In genomic region chr2:212794471-212794870, GRCh38 we compare ENCODE assay signal across 28 cellular contexts.
A peak's percentile ranks its signal among the peaks of the same experiment; 100 is the strongest.
DNase-seq lines count a peak whose midpoint lies in the region; ATAC-seq, FAIRE-seq and TF ChIP-seq lines count a peak whose summit lies in the region.
"Had no signal": no experiment of that assay in that cellular context is flagged by ENCODE, and none has a peak within 500 bp of the region (broad histone marks: within the 10 kb centered on the region; RNA-seq: fewer than 3 reads in every experiment).

No MANE protein-coding gene starts in this region.

- TF ChIP-seq POLR2A in GM12878 (IDR thresholded peaks at IDR 0.05; ENCODE audit: low read depth, low read length), result no peak

- no peak overlapping the region for H3K27ac ChIP-seq in A673 (ENCODE audit: low read depth, low read length, poor library complexity, severe bottlenecking)
- no peak overlapping the region for H3K27ac ChIP-seq in GM12878 (ENCODE audit: control insufficient read depth, insufficient read depth)
- H3K27ac ChIP-seq: 22Rv1, body of pancreas, dorsolateral prefrontal cortex, SJSA1, stomach, thyroid gland, vagina had no signal

- 0 out of 2 replicates have a peak overlapping the region, but pooled peaks have one; percentile 17 for H3K4me2 ChIP-seq in GM12878 (ENCODE audit: control insufficient read depth, insufficient read depth)

- TF ChIP-seq CTCF in A673 (conservative IDR thresholded peaks at IDR 0.05; ENCODE audit: low read depth, low read length), result no peak
- TF ChIP-seq CTCF in GM12878 (IDR thresholded peaks at IDR 0.05 in 2 of 3, conservative IDR thresholded peaks at IDR 0.05 in 1 of 3; ENCODE audit: control insufficient read depth in 2 of 3, extremely low read depth in 1 of 3, insufficient read depth in 1 of 3, low read depth in 3 of 3, low read length in 3 of 3), result no peak

- no peak for TF ChIP-seq RAD21 in GM12878 (IDR thresholded peaks at IDR 0.05; ENCODE audit: insufficient read depth, low read depth, low read length)

- ATAC-seq in GM19351 (IDR thresholded peaks at IDR 0.05; ENCODE audit: unreplicated experiment), result peak; percentile 56
- ATAC-seq in GM12878, result peak; percentile 41; the same call in 2 of the 3 replicates
- no peak for ATAC-seq in HG03025 (IDR thresholded peaks at IDR 0.05; ENCODE audit: low FRiP score, unreplicated experiment)
- ATAC-seq: activated CD8-positive, alpha-beta memory T cell treated with anti-CD3 and anti-CD28 coated beads, Interleukin-2, amount 10 ng/mL, durations not matched to agents 7 days and 5 days; body of pancreas; HCT116; left ventricle myocardium superior; T-cell had no signal

- H2AFZ ChIP-seq in GM12878 (ENCODE audit: control insufficient read depth, low read depth, low read length), result no peak overlapping the region

- POLR2A ChIA-PET in A673 (lab: Charles Lee; ENCODE audit: low non-redundant PET), result no interaction called here
- POLR2A ChIA-PET in GM12878 (lab: Charles Lee), result no interaction called here

- intact Hi-C loops in A673 (cut with micrococcal nuclease; ENCODE audit: unreplicated experiment) (no loop called here), GM12878 (cut with micrococcal nuclease; ENCODE audit: unreplicated experiment) (no loop called here)

- in situ Hi-C loops in GM12878 (cut with MboI), result no loop called here

- peak; percentile 1 for DNase-seq in NCI-H1105 treated with DMSO at 0.1 percent for 48 hours (lab: John Stamatoyannopoulos, UW)
- DNase-seq in NCI-H1105 (lab: John Stamatoyannopoulos, UW), result no peak
- DNase-seq in A673 (ENCODE audit: low spot score), result peak; percentile 19
- DNase-seq in GM12878 (ENCODE audit: low read depth, low spot score), result no peak
- DNase-seq in cerebellar cortex (ENCODE audit: low spot score), result no peak
- DNase-seq in C1 segment of cervical spinal cord (lab: John Stamatoyannopoulos, UW), result no peak
- DNase-seq: activated CD4-positive, CD25-positive, alpha-beta regulatory T cell; activated CD8-positive, alpha-beta memory T cell treated with anti-CD3 and anti-CD28 coated beads, Interleukin-2, amount 10 ng/mL, durations not matched to agents 7 days and 5 days; activated naive CD4-positive, alpha-beta T cell; activated T-cell treated with anti-CD3 and anti-CD28 coated beads, Interleukin-2, amount 50 U/mL, for 48 hours; body of pancreas; CD4-positive, CD25-positive, alpha-beta regulatory T cell; DMS 273 treated with DMSO at 0.1 percent for 48 hours; dorsolateral prefrontal cortex; islet precursor cell; left ventricle myocardium superior; NCI-H187 treated with DMSO at 0.1 percent for 48 hours; NCI-H524; nucleus accumbens; stomach; T-cell; thyroid gland had no signal

- BruUV-seq in A673 (replicated peaks; lab: Mats Ljungman, UMichigan) (no TSS peak), GM12878 (replicated peaks; lab: Mats Ljungman, UMichigan) (no TSS peak)

- H3K4me3 ChIP-seq in A673 (ENCODE audit: low read depth, low read length, poor library complexity, severe bottlenecking), result no peak overlapping the region
- H3K4me3 ChIP-seq in GM12878, result no peak overlapping the region
- H3K4me3 ChIP-seq: body of pancreas, dorsolateral prefrontal cortex, SJSA1, stomach, thyroid gland, vagina had no signal

- no peaks in the 10 kb centered on the region for H4K20me1 ChIP-seq in GM12878 (ENCODE audit: control insufficient read depth, insufficient read depth)

- SMC1A ChIA-PET in GM12878 (lab: Charles Lee; ENCODE audit: uncharacterized antibody, unreplicated experiment), result interaction anchor here (1.0 kb wide), 1 partner anchor 354 kb away, joined by 3 read pairs; no protein-coding TSS in a partner anchor

- no peaks in the 10 kb centered on the region for H3K36me3 ChIP-seq in A673 (ENCODE audit: insufficient read depth, low read length, poor library complexity, severe bottlenecking)
- H3K36me3 ChIP-seq in GM12878 (ENCODE audit: control insufficient read depth in 2 of 2, insufficient read depth in 2 of 2, low read length in 1 of 2), result no peaks in the 10 kb centered on the region
- H3K36me3 ChIP-seq: SJSA1, stomach, thyroid gland, vagina had no signal

- H3K79me2 ChIP-seq in GM12878 (ENCODE audit: control insufficient read depth, insufficient read depth, low read length), result no peaks in the 10 kb centered on the region

- no peak for TF ChIP-seq EP300 in GM12878 (IDR thresholded peaks at IDR 0.05; ENCODE audit: borderline replicate concordance in 1 of 2, control insufficient read depth in 1 of 2, low read depth in 2 of 2, low read length in 2 of 2)

- RAD21 ChIA-PET in GM12878 (lab: Charles Lee; ENCODE audit: unreplicated experiment), result no interaction called here

- no peaks in the 10 kb centered on the region for H3K27me3 ChIP-seq in A673 (replicated peaks; ENCODE audit: insufficient read depth, low read depth, low read length, poor library complexity)
- H3K27me3 ChIP-seq in GM12878 (replicated peaks in 1 of 2; ENCODE audit: control insufficient read depth in 2 of 2, insufficient read depth in 2 of 2, low read length in 1 of 2), result no peaks in the 10 kb centered on the region
- H3K27me3 ChIP-seq: body of pancreas, dorsolateral prefrontal cortex, SJSA1, stomach, thyroid gland, vagina had no signal

- no peak overlapping the region for H3K9ac ChIP-seq in GM12878 (ENCODE audit: control insufficient read depth, insufficient read depth, low read length)

- H3K9me3 ChIP-seq in A673 (ENCODE audit: low read depth, low read length, poor library complexity, severe bottlenecking) (no peaks in the 10 kb centered on the region), GM12878 (replicated peaks; ENCODE audit: control insufficient read depth, insufficient read depth, low read length) (no peaks in the 10 kb centered on the region)
- H3K9me3 ChIP-seq: body of pancreas, SJSA1, stomach, thyroid gland, vagina had no signal

- no peak for FAIRE-seq in GM12878 (lab: Jason Lieb, UNC)

- CTCF ChIA-PET in A673 (lab: Charles Lee), result no interaction called here
- CTCF ChIA-PET in GM12878 (lab: Yijun Ruan, JAX), result no interaction called here

- H3K4me1 ChIP-seq in A673 (ENCODE audit: insufficient read depth, low read length, poor library complexity, severe bottlenecking) (peaks cover 6% of the 10 kb centered on the region), GM12878 (ENCODE audit: control insufficient read depth, insufficient read depth, low read length) (no peaks in the 10 kb centered on the region)
- H3K4me1 ChIP-seq: body of pancreas, SJSA1, stomach, thyroid gland, vagina had no signal

TF ChIP-seq in GM12878, 131 proteins besides CTCF, POLR2A, EP300 and RAD21 (continues in another document):
- no peak for TF ChIP-seq MYC (IDR thresholded peaks at IDR 0.05; ENCODE audit: insufficient read depth, insufficient read length, insufficient replicate concordance, low read length, severe bottlenecking)
- no peak for TF ChIP-seq USF1 (IDR thresholded peaks at IDR 0.05; ENCODE audit: borderline replicate concordance, extremely low read length, insufficient read depth, low read depth, low read length)
- TF ChIP-seq FOS (IDR thresholded peaks at IDR 0.05; ENCODE audit: borderline replicate concordance, extremely low read depth, insufficient read length), result no peak
- TF ChIP-seq CHD2 (IDR thresholded peaks at IDR 0.05; ENCODE audit: borderline replicate concordance, low read depth, low read length), result no peak
- TF ChIP-seq RUNX3 (IDR thresholded peaks at IDR 0.05; ENCODE audit: low read length), result 0 out of 2 replicates have a peak, but pooled peaks have one; percentile 16
- no peak for TF ChIP-seq NR2F1 (conservative IDR thresholded peaks at IDR 0.05)
- no peak for TF ChIP-seq RELA (IDR thresholded peaks at IDR 0.05; ENCODE audit: borderline replicate concordance, partially characterized antibody)
- no peak for TF ChIP-seq TARDBP (IDR thresholded peaks at IDR 0.05; ENCODE audit: borderline replicate concordance)
- TF ChIP-seq PKNOX1 (IDR thresholded peaks at IDR 0.05), result peak; percentile 82
- TF ChIP-seq ESRRA (IDR thresholded peaks at IDR 0.05; ENCODE audit: low read length), result no peak
- no peak for TF ChIP-seq PAX5 (IDR thresholded peaks at IDR 0.05; ENCODE audit: borderline replicate concordance, low read depth, low read length)
- no peak for TF ChIP-seq ATF7 (IDR thresholded peaks at IDR 0.05; ENCODE audit: low read depth)
- peak; percentile 51 for TF ChIP-seq PBX3 (IDR thresholded peaks at IDR 0.05; ENCODE audit: insufficient replicate concordance, low read depth, low read length)
- TF ChIP-seq BCL11A (IDR thresholded peaks at IDR 0.05; ENCODE audit: low read depth, low read length), result no peak
- peak; percentile 35; the same call in 1 of the 2 replicates for TF ChIP-seq MTA2 (IDR thresholded peaks at IDR 0.05; ENCODE audit: low read depth)
- no peak for TF ChIP-seq ZSCAN29 (IDR thresholded peaks at IDR 0.05)
- TF ChIP-seq KAT2A (conservative IDR thresholded peaks at IDR 0.05; ENCODE audit: control insufficient read depth, low read depth, low read length), result no peak
- no peak for TF ChIP-seq POU2F2 (IDR thresholded peaks at IDR 0.05; ENCODE audit: borderline replicate concordance, low read depth, low read length)
- no peak for TF ChIP-seq WRNIP1 (IDR thresholded peaks at IDR 0.05; ENCODE audit: borderline replicate concordance, low read depth, low read length)

Comparison
In these comparisons a context has a peak if more than half of its experiments do, and no peak if none do; other contexts are left out.
1. DNase-seq: peak in NCI-H1105 treated with DMSO at 0.1 percent for 48 hours (single experiment) and A673 (single experiment); none in NCI-H1105 (single experiment), GM12878 (single experiment), cerebellar cortex (single experiment) and C1 segment of cervical spinal cord (0 of 14).